ENCODE assay signal across 19 cellular contexts in genomic region chr19:31317098-31317497, GRCh38. TPM values are rescaled to one million over a fixed set of nuclear protein-coding genes. Genes with fewer than 3 reads are reported as not detected.
DNase-seq lines count a peak whose midpoint lies in the region; ATAC-seq and TF ChIP-seq lines count a peak whose summit lies in the region.
"Had no signal": no experiment of that assay in that cellular context is flagged by ENCODE, and none has a peak within 500 bp of the region (broad histone marks: within the 10 kb centered on the region; RNA-seq: fewer than 3 reads in every experiment).

No MANE protein-coding gene starts in this region.

- H4K91ac ChIP-seq in mesenchymal stem cell (ENCODE audit: low read length): peak overlapping the region; percentile 52

- ATAC-seq in GM19395 (IDR thresholded peaks at IDR 0.05; ENCODE audit: unreplicated experiment): no peak
- ATAC-seq: activated naive CD8-positive, alpha-beta T cell treated with anti-CD3 and anti-CD28 coated beads, Interleukin-2, amount 50 U/mL, for 24 hours; activated T-cell treated with anti-CD3 and anti-CD28 coated beads, Interleukin-2, amount 50 U/mL, for 72 hours had no signal

- H3K4me1 Mint-ChIP-seq in HFFc6 (ENCODE audit: low read depth): peaks cover 57% of the 10 kb centered on the region
- peaks cover 51% of the 10 kb centered on the region for H3K4me1 Mint-ChIP-seq in endodermal cell
- H3K4me1 Mint-ChIP-seq: activated CD4-positive, alpha-beta T cell treated with anti-CD3 and anti-CD28 coated beads, Interleukin-2, amount 10 ng/mL, durations not matched to agents 24 days and 14 days had no signal

- no peak overlapping the region for H2BK5ac ChIP-seq in mesenchymal stem cell (ENCODE audit: low read depth, low read length, poor library complexity, severe bottlenecking)

- H3K36me3 ChIP-seq in endodermal cell (ENCODE audit: control insufficient read depth, insufficient read depth, low read length) (no peaks in the 10 kb centered on the region), mesenchymal stem cell (ENCODE audit: control insufficient read depth in 1 of 2, insufficient read depth in 2 of 2, low read depth in 1 of 2, low read length in 2 of 2) (peaks cover 29 to 31% of the 10 kb centered on the region in 2 experiments), skeletal muscle tissue (ENCODE audit: control insufficient read depth in 3 of 3, insufficient read depth in 3 of 3, low read length in 3 of 3) (no peaks in the 10 kb centered on the region)
- H3K36me3 ChIP-seq: BE2C, tibial artery had no signal

- H2AFZ ChIP-seq in mesenchymal stem cell (ENCODE audit: low read depth, low read length): no peak overlapping the region

- H3K27ac ChIP-seq in endodermal cell (ENCODE audit: low read depth, low read length) (peak overlapping the region; percentile 2), mesenchymal stem cell (ENCODE audit: low read length, poor library complexity, severe bottlenecking) (no peak overlapping the region), skeletal muscle tissue (ENCODE audit: low read depth, low read length) (peak overlapping the region; percentile 36)
- H3K27ac ChIP-seq: tibial artery had no signal

- H3K9ac ChIP-seq in endodermal cell (ENCODE audit: extremely low read depth, low read length, poor library complexity, severe bottlenecking) (no peak overlapping the region), mesenchymal stem cell (ENCODE audit: low read length) (peak overlapping the region; percentile 91), skeletal muscle tissue (ENCODE audit: low read depth in 1 of 3, low read length in 3 of 3) (no peak overlapping the region)

- H2BK120ac ChIP-seq in mesenchymal stem cell (ENCODE audit: low read depth, low read length): peak overlapping the region; percentile 4

- H3K4me3 ChIP-seq in endodermal cell (ENCODE audit: low read length): no peak overlapping the region
- peak overlapping the region in 1 of 2 experiments; percentile 70 for H3K4me3 ChIP-seq in mesenchymal stem cell (ENCODE audit: insufficient read depth in 1 of 2, low read depth in 1 of 2, low read length in 2 of 2)
- H3K4me3 ChIP-seq in skeletal muscle tissue (ENCODE audit: low read length in 3 of 3): no peak overlapping the region
- H3K4me3 ChIP-seq: tibial artery had no signal

- H4K8ac ChIP-seq in mesenchymal stem cell (ENCODE audit: low read length): peak overlapping the region; percentile 41

- no peak overlapping the region for H3K23ac ChIP-seq in mesenchymal stem cell (ENCODE audit: low read length in 2 of 2)

- H3K9me3 Mint-ChIP-seq in HFFc6 (no peaks in the 10 kb centered on the region), endodermal cell (no peaks in the 10 kb centered on the region)
- H3K9me3 Mint-ChIP-seq: activated CD4-positive, alpha-beta T cell treated with anti-CD3 and anti-CD28 coated beads, Interleukin-2, amount 10 ng/mL, durations not matched to agents 24 days and 14 days; activated naive CD8-positive, alpha-beta T cell treated with anti-CD3 and anti-CD28 coated beads, Interleukin-2, amount 50 U/mL, for 24 hours; activated T-cell treated with anti-CD3 and anti-CD28 coated beads, Interleukin-2, amount 50 U/mL, for 72 hours; T-helper 2 cell treated with Interferon-gamma antibody and Interleukin-4, amounts not matched to agents 5 μg/mL and 100 μg/mL, for 36 hours had no signal

- H2BK15ac ChIP-seq in mesenchymal stem cell (ENCODE audit: low read depth, poor library complexity, severe bottlenecking): no peak overlapping the region

- peak overlapping the region; percentile 76; the same call in 1 of the 2 replicates for H3K27ac Mint-ChIP-seq in HFFc6
- no peak overlapping the region for H3K27ac Mint-ChIP-seq in endodermal cell
- H3K27ac Mint-ChIP-seq: activated CD4-positive, alpha-beta T cell treated with anti-CD3 and anti-CD28 coated beads, Interleukin-2, amount 10 ng/mL, durations not matched to agents 24 days and 14 days; activated naive CD8-positive, alpha-beta T cell treated with anti-CD3 and anti-CD28 coated beads, Interleukin-2, amount 50 U/mL, for 24 hours; activated T-cell treated with anti-CD3 and anti-CD28 coated beads, Interleukin-2, amount 50 U/mL, for 72 hours; T-helper 2 cell treated with Interferon-gamma antibody and Interleukin-4, amounts not matched to agents 5 μg/mL and 100 μg/mL, for 36 hours had no signal

- H3K14ac ChIP-seq in mesenchymal stem cell (ENCODE audit: low read length in 2 of 2): no peak overlapping the region

- H3K79me1 ChIP-seq in mesenchymal stem cell (replicated peaks; ENCODE audit: low read length, poor library complexity, severe bottlenecking): peaks cover 29% of the 10 kb centered on the region

- H3K27me3 Mint-ChIP-seq in HFFc6 (ENCODE audit: insufficient read depth) (no peaks in the 10 kb centered on the region; the same call in 1 of the 2 replicates), endodermal cell (ENCODE audit: insufficient read depth) (peaks cover 22% of the 10 kb centered on the region)

- peaks cover 20% of the 10 kb centered on the region for H3K4me1 ChIP-seq in endodermal cell (ENCODE audit: control insufficient read depth, insufficient read depth, low read length)
- peaks cover 19% of the 10 kb centered on the region for H3K4me1 ChIP-seq in mesenchymal stem cell (ENCODE audit: control insufficient read depth, insufficient read depth, low read depth, low read length)
- peaks cover 5 to 19% (median 6%) of the 10 kb centered on the region in 3 donors for H3K4me1 ChIP-seq in skeletal muscle tissue (ENCODE audit: control insufficient read depth in 3 of 3, insufficient read depth in 3 of 3, low read length in 3 of 3)

- H3K27me3 ChIP-seq in endodermal cell (ENCODE audit: control insufficient read depth, insufficient read depth, low read length, poor library complexity, severe bottlenecking) (no peaks in the 10 kb centered on the region), mesenchymal stem cell (ENCODE audit: control insufficient read depth in 1 of 2, insufficient read depth in 1 of 2, low read length in 2 of 2) (no peaks in the 10 kb centered on the region), skeletal muscle tissue (ENCODE audit: control insufficient read depth in 3 of 3, insufficient read depth in 3 of 3, low read length in 3 of 3) (peaks cover 4 to 15% (median 10%) of the 10 kb centered on the region in 3 donors)
- H3K27me3 ChIP-seq: BE2C, tibial artery had no signal

- peak overlapping the region in 1 of 2 experiments; percentile 20 for H3K4ac ChIP-seq in mesenchymal stem cell (ENCODE audit: low read depth in 1 of 2, low read length in 2 of 2)

- DNase-seq in HFFc6: no peak
- peak; percentile 38 for DNase-seq in endodermal cell
- DNase-seq in mesenchymal stem cell: peak; percentile 2
- no peak for DNase-seq in C1 segment of cervical spinal cord (lab: John Stamatoyannopoulos, UW)
- no peak for DNase-seq in HK-2 (ENCODE audit: unreplicated experiment)
- no peak for DNase-seq in effector CD4-positive, alpha-beta T cell
- DNase-seq: activated CD4-positive, alpha-beta T cell treated with anti-CD3 and anti-CD28 coated beads, Interleukin-2, amount 10 ng/mL, durations not matched to agents 24 days and 14 days; activated naive CD8-positive, alpha-beta T cell treated with anti-CD3 and anti-CD28 coated beads, Interleukin-2, amount 50 U/mL, for 24 hours; activated T-cell treated with anti-CD3 and anti-CD28 coated beads, Interleukin-2, amount 50 U/mL, for 72 hours; BE2C; cerebellar nuclear complex; H7; KBM-7; NK-92 treated with Interleukin-12 subunit alpha and Interleukin-12 subunit beta, amount 100 ng/mL, for 24 hours; stimulated activated CD8-positive, alpha-beta memory T cell treated with anti-CD3 and anti-CD28 coated beads, Interleukin-4, amount 100 ng/mL, for 48 hours had no signal

- H3K4me2 ChIP-seq in mesenchymal stem cell (ENCODE audit: low read length, poor library complexity, severe bottlenecking): no peak overlapping the region

- 87 to 95% methylated on average over 3 to 6 of the region's 6 CpGs for WGBS in endodermal cell (ENCODE audit: insufficient coverage in 1 of 2, insufficient read length in 1 of 2), 2 experiments
- 75% methylated on average over 6 of the region's 6 CpGs for WGBS in mesenchymal stem cell

- H2AK5ac ChIP-seq in mesenchymal stem cell (ENCODE audit: low read length, severe bottlenecking): no peak overlapping the region

- no peaks in the 10 kb centered on the region for H3K9me3 ChIP-seq in endodermal cell (ENCODE audit: control insufficient read depth, low read length)
- H3K9me3 ChIP-seq in mesenchymal stem cell (ENCODE audit: control insufficient read depth, low read length): no peaks in the 10 kb centered on the region
- no peaks in the 10 kb centered on the region for H3K9me3 ChIP-seq in skeletal muscle tissue (ENCODE audit: control insufficient read depth in 3 of 3, low read length in 3 of 3)
- H3K9me3 ChIP-seq: BE2C, tibial artery had no signal

- H3K18ac ChIP-seq in mesenchymal stem cell (ENCODE audit: low read depth in 1 of 2, low read length in 2 of 2): peak overlapping the region; percentile 22 to 40

- H3K4me3 Mint-ChIP-seq in HFFc6 (peak overlapping the region; percentile 71; the same call in 1 of the 2 replicates), endodermal cell (no peak overlapping the region)
- H3K4me3 Mint-ChIP-seq: activated CD4-positive, alpha-beta T cell treated with anti-CD3 and anti-CD28 coated beads, Interleukin-2, amount 10 ng/mL, durations not matched to agents 24 days and 14 days; activated naive CD8-positive, alpha-beta T cell treated with anti-CD3 and anti-CD28 coated beads, Interleukin-2, amount 50 U/mL, for 24 hours; activated T-cell treated with anti-CD3 and anti-CD28 coated beads, Interleukin-2, amount 50 U/mL, for 72 hours; T-helper 2 cell treated with Interferon-gamma antibody and Interleukin-4, amounts not matched to agents 5 μg/mL and 100 μg/mL, for 36 hours had no signal

- H3K36me3 Mint-ChIP-seq in HFFc6 (ENCODE audit: low read depth) (peaks cover 14% of the 10 kb centered on the region; the same call in 1 of the 2 replicates), endodermal cell (ENCODE audit: low read depth) (no peaks in the 10 kb centered on the region)

- H2BK12ac ChIP-seq in mesenchymal stem cell (ENCODE audit: low read length in 2 of 2): peak overlapping the region in 1 of 2 experiments; percentile 87

- TF ChIP-seq CTCF in HFFc6 (IDR thresholded peaks at IDR 0.05) (no peak), endodermal cell (conservative IDR thresholded peaks at IDR 0.05) (no peak)

RNA-seq across cellular contexts. Expression of gene TSHZ3, which starts 32.1 kb away (rescaled TPM):
- total RNA-seq in HFFc6 (2021; fragmentation: NEBNext Ultra II Directional; extraction: Animal tissue kit (Norgen Biotek cat#: 25700)): 10 to 100 TPM in 5 of 6 experiments, 1 to 10 TPM in 1; 9.1 to 14.0 (median 13.1) TPM
- 1 to 10 TPM in 1 of 2 donors, under 1 TPM in 1; 0.84 to 2.1 TPM for total RNA-seq in endodermal cell
- polyA plus RNA-seq in endodermal cell (2013, experiment 1 of 2): 10.0 TPM
- 8.6 TPM for polyA plus RNA-seq in endodermal cell (2013, experiment 2 of 2)
- polyA plus RNA-seq in mesenchymal stem cell (2013, experiment 1 of 2): 28.5 TPM
- polyA plus RNA-seq in mesenchymal stem cell (2013, experiment 2 of 2): 27.9 TPM
- total RNA-seq in skeletal muscle tissue: 6.3 TPM

Comparison
In these comparisons a context has a peak if more than half of its experiments do, and no peak if none do; other contexts are left out.
1. DNase-seq: peak in endodermal cell (single experiment) and mesenchymal stem cell (single experiment); none in HFFc6 (single experiment), C1 segment of cervical spinal cord (0 of 14), HK-2 (single experiment) and effector CD4-positive, alpha-beta T cell (single experiment).